8 cellular contexts compared by ENCODE assay signal in genomic region chr16:81095953-81096714, GRCh38. TPM values are rescaled to one million over a fixed set of nuclear protein-coding genes. Genes with fewer than 3 reads are reported as not detected.
A peak's percentile ranks its signal among the peaks of the same experiment; 100 is the strongest.
DNase-seq lines count a peak whose midpoint lies in the region; ATAC-seq, FAIRE-seq and TF ChIP-seq lines count a peak whose summit lies in the region.

GCSH (minus strand) TSS chr16:81096395; CDS start chr16:81096278, 117 bp downstream.

- H3K36me3 ChIP-seq in WERI-Rb-1 (no peaks in the 10 kb centered on the region), bronchial epithelial cell (ENCODE audit: control insufficient read depth, insufficient read depth, low read length) (no peaks in the 10 kb centered on the region), iPS-20b (ENCODE audit: insufficient read depth, low read depth, low read length) (peaks cover 9% of the 10 kb centered on the region; the same call in 1 of the 2 replicates)

- TF ChIP-seq CTCF in A549 (IDR thresholded peaks at IDR 0.05) (no peak), WERI-Rb-1 (IDR thresholded peaks at IDR 0.05; ENCODE audit: low read depth, low read length) (no peak), bronchial epithelial cell (IDR thresholded peaks at IDR 0.05; ENCODE audit: insufficient read depth, low read length, severe bottlenecking) (no peak)

- POLR2A ChIA-PET in A549 (lab: Yijun Ruan, JAX) = no interaction called here

- ATAC-seq in A549 (peak; percentile 98 to 99), GM18868 (IDR thresholded peaks at IDR 0.05; ENCODE audit: unreplicated experiment) (peak; percentile 98), HG03108 (IDR thresholded peaks at IDR 0.05; ENCODE audit: unreplicated experiment) (peak; percentile 99)

- TF ChIP-seq RAD21 in A549 (conservative IDR thresholded peaks at IDR 0.05 in 1 of 2, IDR thresholded peaks at IDR 0.05 in 1 of 2) = no peak

- no peaks in the 10 kb centered on the region for H3K9me3 ChIP-seq in A549
- no peaks in the 10 kb centered on the region for H3K9me3 ChIP-seq in WERI-Rb-1 (ENCODE audit: severe bottlenecking)
- H3K9me3 ChIP-seq in iPS-20b (ENCODE audit: insufficient read depth, low read depth, low read length) = no peaks in the 10 kb centered on the region

- H3K4me3 ChIP-seq in A549 (peak within 1 kb of the TSS; percentile 88), WERI-Rb-1 (ENCODE audit: low read depth, low read length) (peak within 1 kb of the TSS; percentile 52), bronchial epithelial cell (ENCODE audit: low read depth, low read length) (peak within 1 kb of the TSS; percentile 84), iPS-20b (ENCODE audit: low read length) (peak within 1 kb of the TSS; percentile 93), skin epidermis (peak within 1 kb of the TSS; percentile 47 to 93 (median 83))

- peak; percentile 59 for TF ChIP-seq POLR2A in A549 (IDR thresholded peaks at IDR 0.05; ENCODE audit: low read length)

- CTCF ChIA-PET in A549 (lab: Yijun Ruan, JAX) = interaction anchor here (0.9 to 2.2 kb wide), 3 partner anchors 61 to 641 kb away, joined by 3 to 9 read pairs (median 3); partner anchors contain the start of gene ATMIN

- 0% methylated on average over 18 of the region's 83 CpGs for WGBS in A549 (ENCODE audit: missing lambda C conversion rate)

- H3K27me3 ChIP-seq in WERI-Rb-1 (ENCODE audit: insufficient read depth, low read depth, severe bottlenecking) = no peaks in the 10 kb centered on the region
- H3K27me3 ChIP-seq in bronchial epithelial cell (ENCODE audit: control insufficient read depth, insufficient read depth, low read length) = no peaks in the 10 kb centered on the region
- H3K27me3 ChIP-seq in iPS-20b (ENCODE audit: insufficient read depth, low read length) = no peaks in the 10 kb centered on the region

- H3K27ac ChIP-seq in A549 (peak within 1 kb of the TSS; percentile 75 to 96), WERI-Rb-1 (peak within 1 kb of the TSS; percentile 71), iPS-20b (ENCODE audit: low read length) (no peak within 1 kb of the TSS), skin epidermis (peak within 1 kb of the TSS in 19 of 21 experiments; percentile 6 to 85 (median 64))

- peaks cover 5% of the 10 kb centered on the region for H3K4me1 ChIP-seq in A549
- no peaks in the 10 kb centered on the region for H3K4me1 ChIP-seq in iPS-20b (ENCODE audit: insufficient read depth, low read length)

- H3K9ac ChIP-seq in iPS-20b (ENCODE audit: low read depth, low read length) = peak within 1 kb of the TSS; percentile 89

- DNase-seq in A549 (ENCODE audit: low read depth in 1 of 2, low spot score in 1 of 2) = peak; percentile 94 to 99
- peak; percentile 91 for DNase-seq in NCI-H2196 (lab: John Stamatoyannopoulos, UW; ENCODE audit: unreplicated experiment)
- DNase-seq in WERI-Rb-1 = peak; percentile 96
- DNase-seq in bronchial epithelial cell (ENCODE audit: low read depth) = peak; percentile 96

- FAIRE-seq in A549 (lab: Jason Lieb, UNC) = no peak
- FAIRE-seq in bronchial epithelial cell (lab: Jason Lieb, UNC) = no peak

- TF ChIP-seq EP300 in A549 (IDR thresholded peaks at IDR 0.05) = no peak

- H3K4me2 ChIP-seq in A549 = peak within 1 kb of the TSS; percentile 71

TF ChIP-seq in A549, 52 proteins besides CTCF, POLR2A, EP300 and RAD21:
- TF ChIP-seq NPAS2 (CRISPR knock-in tag; IDR thresholded peaks at IDR 0.05; ENCODE audit: borderline replicate concordance) = no peak
- peak; percentile 54; the same call in 1 of the 2 replicates for TF ChIP-seq PHF8 (IDR thresholded peaks at IDR 0.05; ENCODE audit: borderline replicate concordance, low read depth)
- TF ChIP-seq JUN (IDR thresholded peaks at IDR 0.05) = peak in 1 of 2 experiments; percentile 82; a peak in 2 of 5 replicates
- TF ChIP-seq ELK1 (IDR thresholded peaks at IDR 0.05; ENCODE audit: low read depth, low read length) = no peak
- 0 out of 2 replicates have a peak, but pooled peaks have one; percentile 26 for TF ChIP-seq HMGXB4 (CRISPR knock-in tag; IDR thresholded peaks at IDR 0.05; ENCODE audit: borderline replicate concordance)
- 0 out of 2 replicates have a peak, but pooled peaks have one; percentile 15 for TF ChIP-seq RFX5 (IDR thresholded peaks at IDR 0.05)
- TF ChIP-seq SMC3 (IDR thresholded peaks at IDR 0.05) = no peak
- no peak for TF ChIP-seq NR3C1 (IDR thresholded peaks at IDR 0.05)
- 0 out of 2 replicates have a peak, but pooled peaks have one; percentile 42 for TF ChIP-seq USF2 (IDR thresholded peaks at IDR 0.05)
- no peak for TF ChIP-seq POLR2AphosphoS2 (conservative IDR thresholded peaks at IDR 0.05; ENCODE audit: low read length)
- no peak for TF ChIP-seq FOSL2 (IDR thresholded peaks at IDR 0.05)
- no peak for TF ChIP-seq FOSL2 (CRISPR knock-in tag; IDR thresholded peaks at IDR 0.05)
- no peak for TF ChIP-seq JUNB (IDR thresholded peaks at IDR 0.05)
- TF ChIP-seq HDAC2 (IDR thresholded peaks at IDR 0.05) = no peak
- peak; percentile 73 for TF ChIP-seq MAX (IDR thresholded peaks at IDR 0.05)
- no peak for TF ChIP-seq FOSB (CRISPR knock-in tag; IDR thresholded peaks at IDR 0.05)
- TF ChIP-seq E2F6 (IDR thresholded peaks at IDR 0.05; ENCODE audit: borderline replicate concordance, low read depth) = peak; percentile 78
- TF ChIP-seq GATA3 (IDR thresholded peaks at IDR 0.05; ENCODE audit: borderline replicate concordance) = no peak
- TF ChIP-seq RCOR1 (IDR thresholded peaks at IDR 0.05; ENCODE audit: low read depth, low read length) = no peak
- no peak for TF ChIP-seq HOXA7 (CRISPR knock-in tag; IDR thresholded peaks at IDR 0.05)

RNA-seq across cellular contexts. Expression of gene GCSH, which starts in this region (rescaled TPM):
- polyA plus RNA-seq in A549 (2011; rRNA removed) = 44.0 and 73.5 TPM in 2 replicates
- 38.7 and 39.6 TPM in 2 replicates for polyA plus RNA-seq in A549 (2012; cell fraction: cytosol; rRNA removed)
- 13.6 and 14.6 TPM in 2 replicates for polyA plus RNA-seq in A549 (2012; cell fraction: nucleus; rRNA removed)
- polyA plus RNA-seq in A549 (2017; fragmentation: RNase III; extraction: RNeasy Plus Mini Kit Qiagen cat#74134 plus additional on column Dnase treatment) = 66.1 to 76.4 TPM (median 72.7 TPM) in 3 replicates
- polyA minus RNA-seq in A549 (2011; rRNA and poly(A)+ RNA removed) = 3.1 and 5.3 TPM in 2 replicates
- total RNA-seq in bronchial epithelial cell = 14.6 and 17.6 TPM in 2 replicates
